In the genomic region with DNA sequence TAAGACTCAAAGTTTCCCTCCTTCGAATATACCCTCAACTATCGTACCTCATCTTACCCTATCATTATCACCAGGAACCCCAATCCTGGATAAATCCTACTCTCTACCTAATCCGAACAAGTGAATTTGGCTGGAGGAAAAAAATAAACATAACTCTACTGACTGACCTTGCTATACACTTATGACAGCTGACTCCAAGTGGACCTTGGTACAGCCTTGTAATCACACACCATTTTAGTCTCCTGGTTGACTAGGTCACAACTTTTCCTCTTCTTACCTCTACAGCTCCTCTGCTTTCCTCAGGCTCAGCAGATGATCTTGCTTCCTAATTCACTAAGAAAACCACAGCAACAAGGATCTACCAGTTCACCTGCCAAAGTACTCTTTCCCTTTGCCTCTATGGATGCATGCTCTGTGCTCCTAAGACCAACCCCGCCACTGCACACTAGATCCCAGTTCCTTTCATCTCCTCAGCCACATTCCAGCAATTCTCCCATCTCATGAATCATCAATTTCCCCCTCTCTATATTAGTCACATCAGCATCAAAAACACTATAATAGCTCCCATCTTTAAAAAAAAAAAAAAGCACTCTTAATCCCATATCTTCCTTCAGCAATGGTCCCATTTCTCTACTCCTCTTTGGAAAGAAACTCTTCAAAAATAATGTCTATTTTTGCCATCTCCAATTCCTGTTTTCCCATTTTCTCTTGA, we compare ENCODE assay signal across 17 cellular contexts. TPM values are rescaled to one million over a fixed set of nuclear protein-coding genes. Genes with fewer than 3 reads are reported as not detected.
A peak's percentile ranks its signal among the peaks of the same experiment; 100 is the strongest.
DNase-seq lines count a peak whose midpoint lies in the region; ATAC-seq and TF ChIP-seq lines count a peak whose summit lies in the region.
"Had no signal": no experiment of that assay in that cellular context is flagged by ENCODE, and none has a peak within 500 bp of the region (broad histone marks: within the 10 kb centered on the region; RNA-seq: fewer than 3 reads in every experiment).

No MANE protein-coding gene starts in this region.

- H3K27ac Mint-ChIP-seq in CD14-positive monocyte, result no peak overlapping the region
- H3K27ac Mint-ChIP-seq: activated CD8-positive, alpha-beta memory T cell treated with anti-CD3 and anti-CD28 coated beads, Interleukin-2, amount 10 ng/mL, durations not matched to agents 7 days and 5 days; activated naive CD4-positive, alpha-beta T cell treated with anti-CD3 and anti-CD28 coated beads, Interleukin-2, amount 50 U/mL, for 72 hours had no signal

- H3K9me3 ChIP-seq in mucosa of descending colon, result no peaks in the 10 kb centered on the region
- H3K9me3 ChIP-seq: heart left ventricle, stomach had no signal

- H3K36me3 ChIP-seq in mucosa of descending colon (ENCODE audit: low read depth), result no peaks in the 10 kb centered on the region
- H3K36me3 ChIP-seq: heart left ventricle, stomach had no signal

- peak; percentile 57 for DNase-seq in AG20443 (ENCODE audit: low spot score)
- peak; percentile 80 for DNase-seq in NCI-H226
- DNase-seq in dermis blood vessel endothelial cell, result peak; percentile 73
- DNase-seq in mucosa of descending colon, result no peak
- no peak for DNase-seq in superior temporal gyrus (ENCODE audit: extremely low spot score)
- DNase-seq in coronary artery (ENCODE audit: low spot score), result no peak
- DNase-seq in CD14-positive monocyte (ENCODE audit: low spot score), result no peak
- DNase-seq: activated CD8-positive, alpha-beta memory T cell treated with anti-CD3 and anti-CD28 coated beads, Interleukin-2, amount 10 ng/mL, durations not matched to agents 7 days and 5 days; dorsolateral prefrontal cortex; GDM1; heart left ventricle; MV-4-11; NCI-H446; stomach had no signal

- H3K27ac ChIP-seq in coronary artery, result no peak overlapping the region
- H3K27ac ChIP-seq: BLaER1 treated with 17β-estradiol and CSF1 and Interleukin-3, amounts not matched to agents 10 nM and 100 nM; dorsolateral prefrontal cortex; heart left ventricle; stomach had no signal

- peaks cover 0 to 1% (median 0%) of the 10 kb centered on the region in 7 donors for H3K9me3 Mint-ChIP-seq in CD14-positive monocyte
- H3K9me3 Mint-ChIP-seq: activated naive CD4-positive, alpha-beta T cell treated with anti-CD3 and anti-CD28 coated beads, Interleukin-2, amount 50 U/mL, for 72 hours had no signal

- intact Hi-C loops in mucosa of descending colon (cut with DNase I, micrococcal nuclease) (no loop called here), CD14-positive monocyte (cut with micrococcal nuclease) (no loop called here)

- H3K4me1 ChIP-seq in mucosa of descending colon (ENCODE audit: low read depth), result peaks cover 7% of the 10 kb centered on the region

- peaks cover 2% of the 10 kb centered on the region for H3K4me1 Mint-ChIP-seq in CD14-positive monocyte

- ATAC-seq in mucosa of descending colon, result peak; percentile 37
- ATAC-seq in GM18873 (IDR thresholded peaks at IDR 0.05; ENCODE audit: low FRiP score, unreplicated experiment), result no peak
- ATAC-seq: activated CD8-positive, alpha-beta memory T cell treated with anti-CD3 and anti-CD28 coated beads, Interleukin-2, amount 10 ng/mL, durations not matched to agents 7 days and 5 days; activated naive CD4-positive, alpha-beta T cell treated with anti-CD3 and anti-CD28 coated beads, Interleukin-2, amount 50 U/mL, for 72 hours; heart left ventricle had no signal

- peaks cover 0 to 3% (median 0%) of the 10 kb centered on the region in 3 donors for H3K27me3 Mint-ChIP-seq in CD14-positive monocyte (ENCODE audit: low read depth in 3 of 3)
- H3K27me3 Mint-ChIP-seq: activated CD8-positive, alpha-beta memory T cell treated with anti-CD3 and anti-CD28 coated beads, Interleukin-2, amount 10 ng/mL, durations not matched to agents 7 days and 5 days had no signal

- H3K4me3 Mint-ChIP-seq in CD14-positive monocyte, result no peak overlapping the region
- H3K4me3 Mint-ChIP-seq: activated CD8-positive, alpha-beta memory T cell treated with anti-CD3 and anti-CD28 coated beads, Interleukin-2, amount 10 ng/mL, durations not matched to agents 7 days and 5 days had no signal

- H3K4me3 ChIP-seq in mucosa of descending colon, result no peak overlapping the region
- no peak overlapping the region for H3K4me3 ChIP-seq in coronary artery
- H3K4me3 ChIP-seq: BLaER1 treated with 17β-estradiol and CSF1 and Interleukin-3, amounts not matched to agents 10 nM and 100 nM; dorsolateral prefrontal cortex; heart left ventricle; stomach had no signal

- H3K36me3 Mint-ChIP-seq in CD14-positive monocyte, result no peaks in the 10 kb centered on the region

- TF ChIP-seq CTCF in mucosa of descending colon (IDR thresholded peaks at IDR 0.05) (no peak), coronary artery (IDR thresholded peaks at IDR 0.05) (no peak), CD14-positive monocyte (IDR thresholded peaks at IDR 0.05) (no peak)

RNA-seq across cellular contexts. Expression of gene COA1, which starts 35.5 kb away (rescaled TPM):
- total RNA-seq in dermis blood vessel endothelial cell (37.2 and 47.3 TPM in 2 replicates), mucosa of descending colon (10 to 100 TPM; 35.1 to 42.1 (median 38.8) TPM)
- polyA plus RNA-seq in CD14-positive monocyte, result 10 to 100 TPM; 56.2 to 57.8 TPM

Comparison
In these comparisons a context has a peak if more than half of its experiments do, and no peak if none do; other contexts are left out.
1. DNase-seq: peak in AG20443 (single experiment), NCI-H226 (single experiment) and dermis blood vessel endothelial cell (single experiment); none in mucosa of descending colon (0 of 3), superior temporal gyrus (single experiment), coronary artery (single experiment) and CD14-positive monocyte (single experiment).